1 cellular context compared by ENCODE assay signal in the genomic region with DNA sequence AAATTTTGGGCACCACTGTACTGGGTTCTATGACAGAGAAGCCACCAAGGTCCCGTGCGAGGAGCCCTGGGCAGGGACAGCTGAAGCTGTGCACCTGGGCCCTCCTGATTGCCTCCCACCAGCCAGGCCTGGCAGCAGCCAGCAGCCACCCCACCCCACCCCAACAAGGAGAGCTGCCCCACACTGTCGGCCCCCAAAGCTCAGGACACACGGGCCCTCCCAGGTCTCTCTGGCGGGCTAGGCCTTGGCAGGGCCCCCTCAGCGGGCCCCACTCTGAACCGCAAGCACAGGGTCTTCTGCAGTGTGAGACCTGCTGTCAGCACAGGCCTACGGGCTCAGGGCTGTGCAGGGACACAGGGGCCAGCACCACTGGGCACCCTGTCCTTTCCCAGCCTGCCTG.
TF ChIP-seq lines count a peak whose summit lies in the region.

No MANE protein-coding gene starts in this region.

TF ChIP-seq in HepG2, 621 proteins besides CTCF, POLR2A, EP300 and RAD21:
- TF ChIP-seq, protein P1, sequence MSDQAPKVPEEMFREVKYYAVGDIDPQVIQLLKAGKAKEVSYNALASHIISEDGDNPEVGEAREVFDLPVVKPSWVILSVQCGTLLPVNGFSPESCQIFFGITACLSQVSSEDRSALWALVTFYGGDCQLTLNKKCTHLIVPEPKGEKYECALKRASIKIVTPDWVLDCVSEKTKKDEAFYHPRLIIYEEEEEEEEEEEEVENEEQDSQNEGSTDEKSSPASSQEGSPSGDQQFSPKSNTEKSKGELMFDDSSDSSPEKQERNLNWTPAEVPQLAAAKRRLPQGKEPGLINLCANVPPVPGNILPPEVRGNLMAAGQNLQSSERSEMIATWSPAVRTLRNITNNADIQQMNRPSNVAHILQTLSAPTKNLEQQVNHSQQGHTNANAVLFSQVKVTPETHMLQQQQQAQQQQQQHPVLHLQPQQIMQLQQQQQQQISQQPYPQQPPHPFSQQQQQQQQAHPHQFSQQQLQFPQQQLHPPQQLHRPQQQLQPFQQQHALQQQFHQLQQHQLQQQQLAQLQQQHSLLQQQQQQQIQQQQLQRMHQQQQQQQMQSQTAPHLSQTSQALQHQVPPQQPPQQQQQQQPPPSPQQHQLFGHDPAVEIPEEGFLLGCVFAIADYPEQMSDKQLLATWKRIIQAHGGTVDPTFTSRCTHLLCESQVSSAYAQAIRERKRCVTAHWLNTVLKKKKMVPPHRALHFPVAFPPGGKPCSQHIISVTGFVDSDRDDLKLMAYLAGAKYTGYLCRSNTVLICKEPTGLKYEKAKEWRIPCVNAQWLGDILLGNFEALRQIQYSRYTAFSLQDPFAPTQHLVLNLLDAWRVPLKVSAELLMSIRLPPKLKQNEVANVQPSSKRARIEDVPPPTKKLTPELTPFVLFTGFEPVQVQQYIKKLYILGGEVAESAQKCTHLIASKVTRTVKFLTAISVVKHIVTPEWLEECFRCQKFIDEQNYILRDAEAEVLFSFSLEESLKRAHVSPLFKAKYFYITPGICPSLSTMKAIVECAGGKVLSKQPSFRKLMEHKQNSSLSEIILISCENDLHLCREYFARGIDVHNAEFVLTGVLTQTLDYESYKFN (CRISPR knock-in tag; conservative IDR thresholded peaks at IDR 0.05) = no peak
- TF ChIP-seq AGO2 (optimal IDR thresholded peaks at IDR 0.05; ENCODE audit: low read depth, low read length) (peak; percentile 32), RBFOX2 (IDR thresholded peaks at IDR 0.05; ENCODE audit: low read depth, low read length) (0 out of 2 replicates have a peak, but pooled peaks have one; percentile 33), ZNF761 (CRISPR knock-in tag; conservative IDR thresholded peaks at IDR 0.05) (no peak), ZNF564 (CRISPR knock-in tag; IDR thresholded peaks at IDR 0.05) (no peak)
- TF ChIP-seq, protein P2, sequence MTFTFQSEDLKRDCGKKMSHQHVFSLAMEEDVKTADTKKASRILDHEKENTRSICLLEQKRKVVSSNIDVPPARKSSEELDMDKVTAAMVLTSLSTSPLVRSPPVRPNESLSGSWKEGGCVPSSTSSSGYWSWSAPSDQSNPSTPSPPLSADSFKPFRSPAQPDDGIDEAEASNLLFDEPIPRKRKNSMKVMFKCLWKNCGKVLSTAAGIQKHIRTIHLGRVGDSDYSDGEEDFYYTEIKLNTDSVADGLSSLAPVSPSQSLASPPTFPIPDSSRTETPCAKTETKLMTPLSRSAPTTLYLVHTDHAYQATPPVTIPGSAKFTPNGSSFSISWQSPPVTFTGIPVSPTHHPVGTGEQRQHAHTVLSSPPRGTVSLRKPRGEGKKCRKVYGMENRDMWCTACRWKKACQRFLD (CRISPR knock-in tag; IDR thresholded peaks at IDR 0.05; ENCODE audit: borderline replicate concordance) = no peak
TF ChIP-seq in HepG2: peak in this region for 2.
